In the genomic region with DNA sequence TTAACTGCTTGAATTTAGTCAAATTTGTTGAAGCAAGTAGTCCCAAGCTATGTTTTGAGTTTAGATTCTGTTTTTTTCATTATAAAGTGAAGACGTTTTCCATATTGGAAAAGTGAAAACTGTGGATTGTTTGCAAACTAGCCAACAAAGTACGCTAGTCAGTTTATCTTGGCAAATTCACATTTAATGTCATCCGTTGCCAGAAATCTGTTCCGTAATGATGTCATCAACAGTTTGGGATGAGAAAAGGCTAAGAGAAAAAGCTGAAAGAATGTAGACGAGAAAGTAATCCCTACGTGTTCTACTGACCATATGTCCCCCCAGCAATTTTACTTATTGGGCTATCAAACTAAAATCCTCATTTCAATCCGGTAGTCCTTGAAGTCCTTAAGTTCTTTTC, we compare ENCODE assay signal across 17 cellular contexts.
"Had no signal": no experiment of that assay in that cellular context is flagged by ENCODE, and none has a peak within 500 bp of the region (broad histone marks: within the 10 kb centered on the region; RNA-seq: fewer than 3 reads in every experiment).

No MANE protein-coding gene starts in this region.

- H3K4me1 ChIP-seq: body of pancreas, foreskin keratinocyte, lower lobe of right lung, thyroid gland had no signal

- H3K27me3 ChIP-seq: body of pancreas, foreskin keratinocyte, hepatocyte, thyroid gland had no signal

- H2AFZ ChIP-seq: hepatocyte had no signal

- H3K9me3 ChIP-seq: body of pancreas, lower lobe of right lung, thyroid gland had no signal

- DNase-seq: activated CD4-positive, alpha-beta T cell treated with anti-CD3 and anti-CD28 coated beads for 1 hour; activated gamma-delta T cell; body of pancreas; central memory CD4-positive, alpha-beta T cell; cortex of kidney; foreskin keratinocyte; lower lobe of right lung; nucleus accumbens; retina; stimulated activated CD4-positive, alpha-beta T cell treated with anti-CD3 and anti-CD28 coated beads, Interleukin-4, amount 100 ng/mL, for 4 hours; thyroid gland; WERI-Rb-1 had no signal

- FAIRE-seq: endometrium, urothelium cell line had no signal

- H3K79me2 ChIP-seq: hepatocyte had no signal

- H3K36me3 ChIP-seq: lower lobe of right lung, thyroid gland, WERI-Rb-1 had no signal

- H3K4me3 ChIP-seq: body of pancreas, hepatocyte, lower lobe of right lung, SK-N-MC, thyroid gland had no signal

- H3K27ac ChIP-seq: body of pancreas, foreskin keratinocyte, hepatocyte, lower lobe of right lung, SK-N-MC, thyroid gland, WERI-Rb-1 had no signal

- H3K4me2 ChIP-seq: hepatocyte had no signal

- ATAC-seq: body of pancreas; foreskin keratinocyte; lower lobe of right lung; stimulated activated memory B cell treated with anti-CD40 and anti-IgM and Interleukin-4, amounts not matched to agents 10 μg/mL and 1 μg/mL and 100 μg/mL, for 72 hours had no signal
